ENCODE assay signal across 8 cellular contexts in the genomic region with DNA sequence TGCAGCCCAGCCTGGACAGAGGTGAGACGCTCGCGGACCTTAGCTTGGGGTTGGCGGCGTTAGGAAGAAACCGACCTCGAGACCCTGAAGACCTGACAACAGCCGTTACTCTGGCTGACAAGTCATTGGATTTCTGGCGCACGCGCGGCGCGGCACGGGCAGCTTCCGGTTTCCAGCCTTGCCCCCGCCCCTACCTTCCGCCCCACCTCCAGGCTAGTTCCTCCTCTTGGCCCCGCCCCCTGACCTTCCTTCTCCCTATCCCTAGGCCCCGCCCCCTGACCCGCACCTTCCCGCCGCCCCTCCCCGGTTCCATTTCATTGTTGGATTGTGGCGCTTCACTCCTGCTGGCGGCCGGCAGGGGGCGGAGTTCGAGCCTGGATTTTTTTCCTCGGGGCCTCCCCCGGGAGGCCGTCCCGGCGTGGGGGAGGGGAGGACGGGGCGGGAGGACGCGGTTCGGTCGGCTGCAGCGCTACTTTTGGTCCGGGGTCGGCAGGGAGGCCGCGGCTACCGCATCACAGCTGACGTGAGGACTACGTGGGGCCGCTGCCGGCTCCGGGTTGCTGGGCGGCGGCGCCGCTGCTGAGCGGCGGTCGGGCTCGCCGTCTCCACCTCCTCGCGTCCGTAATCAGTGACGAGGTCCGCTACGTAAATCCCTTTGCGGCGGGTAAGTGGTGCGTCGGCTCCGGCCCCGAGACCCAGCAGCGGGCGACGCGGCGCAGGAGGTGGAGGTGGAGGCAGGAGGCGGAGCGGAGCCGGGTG. TPM values are rescaled to one million over a fixed set of nuclear protein-coding genes. Genes with fewer than 3 reads are reported as not detected.
DNase-seq lines count a peak whose midpoint lies in the region; ATAC-seq and TF ChIP-seq lines count a peak whose summit lies in the region.

A gene (plus strand): TSS at position 317 of the 759 bp plus-strand sequence. CDS start 10,990 bp downstream, outside the sequence.

- peak within 1 kb of the TSS; percentile 94 for H3K27ac ChIP-seq in OCI-LY3 (ENCODE audit: low read length)

- no peaks in the 10 kb centered on the region for H3K9me3 ChIP-seq in OCI-LY3 (ENCODE audit: insufficient read depth, low read length)
- no peaks in the 10 kb centered on the region for H3K9me3 ChIP-seq in mononuclear cell (ENCODE audit: low read depth, low read length)

- H3K4me3 ChIP-seq in OCI-LY3 (ENCODE audit: low read length) (peak within 1 kb of the TSS; percentile 95), mononuclear cell (ENCODE audit: low read length) (peak within 1 kb of the TSS; percentile 86)

- peak; percentile 76 for ATAC-seq in GM21526 (IDR thresholded peaks at IDR 0.05; ENCODE audit: low FRiP score, unreplicated experiment)

- H4K20me1 ChIP-seq in OCI-LY3 (ENCODE audit: insufficient read depth, low read length), result no peaks in the 10 kb centered on the region

- H3K36me3 ChIP-seq in OCI-LY3 (replicated peaks; ENCODE audit: low read depth, low read length), result peaks cover 3% of the 10 kb centered on the region

- DNase-seq in DMS114 treated with DMSO at 0.1 percent for 48 hours (lab: John Stamatoyannopoulos, UW; ENCODE audit: unreplicated experiment) (peak; percentile 98), HuH-7.5 (ENCODE audit: low spot score) (peak; percentile 80), activated T-cell treated with anti-CD3 and anti-CD28 coated beads for 1 hour (ENCODE audit: low read depth) (peak; percentile 100), epidermal melanocyte (ENCODE audit: insufficient read length, low spot score) (peak; percentile 89)
- DNase-seq in stimulated activated CD8-positive, alpha-beta memory T cell treated with anti-CD3 and anti-CD28 coated beads, Interleukin-4, amount 100 ng/mL, for 1 hour (ENCODE audit: low read depth in 2 of 2, low spot score in 1 of 2), result peak; percentile 100

- H3K79me2 ChIP-seq in OCI-LY3 (ENCODE audit: low read length), result peaks cover 24% of the 10 kb centered on the region

- peaks cover 30% of the 10 kb centered on the region for H3K4me1 ChIP-seq in OCI-LY3 (ENCODE audit: low read length)
- peaks cover 17% of the 10 kb centered on the region for H3K4me1 ChIP-seq in mononuclear cell (ENCODE audit: insufficient read depth, low read length)

- no peaks in the 10 kb centered on the region for H3K27me3 ChIP-seq in OCI-LY3 (ENCODE audit: low read depth, low read length)
- H3K27me3 ChIP-seq in mononuclear cell (ENCODE audit: insufficient read depth, low read length), result no peaks in the 10 kb centered on the region

- peak within 1 kb of the TSS; percentile 85 for H3K4me2 ChIP-seq in OCI-LY3 (ENCODE audit: low read length)

- peak; percentile 60 for TF ChIP-seq CTCF in OCI-LY3 (IDR thresholded peaks at IDR 0.05; ENCODE audit: low read depth, low read length)

- H2AFZ ChIP-seq in OCI-LY3 (ENCODE audit: low read depth, low read length), result peak within 1 kb of the TSS; percentile 52; the same call in 1 of the 2 replicates

- peak within 1 kb of the TSS; percentile 98 for H3K9ac ChIP-seq in OCI-LY3 (ENCODE audit: low read length)

RNA-seq across cellular contexts. Expression of the gene that starts here (rescaled TPM):
- total RNA-seq in mononuclear cell, result 37.9 TPM

Comparison
In these comparisons a context has a peak if more than half of its experiments do, and no peak if none do; other contexts are left out.
1. Peak in every context shown above with its lines: DNase-seq, ATAC-seq, H3K4me3 ChIP-seq and H3K27ac ChIP-seq.